Comparison of ENCODE assay signal across 37 cellular contexts in genomic region chr18:28526196-28526595, GRCh38.
"Had no signal": no experiment of that assay in that cellular context is flagged by ENCODE, and none has a peak within 500 bp of the region (broad histone marks: within the 10 kb centered on the region; RNA-seq: fewer than 3 reads in every experiment).

No MANE protein-coding gene starts in this region.

- H3K36me3 ChIP-seq: ascending aorta, brain microvascular endothelial cell, breast epithelium had no signal

- H3K4me3 Mint-ChIP-seq: activated B cell treated with CpG ODN at 0.5 μM for 24 hours; activated CD4-positive, alpha-beta memory T cell treated with anti-CD3 and anti-CD28 coated beads for 36 hours; activated CD4-positive, alpha-beta T cell treated with anti-CD3 and anti-CD28 coated beads, Interleukin-2, amount 10 ng/mL, durations not matched to agents 24 days and 14 days; activated CD8-positive, alpha-beta T cell treated with anti-CD3 and anti-CD28 coated beads for 36 hours; activated naive CD4-positive, alpha-beta T cell treated with anti-CD3 and anti-CD28 coated beads, Interleukin-2, amount 10 ng/mL, durations not matched to agents 7 days and 5 days; activated naive CD4-positive, alpha-beta T cell treated with anti-CD3 and anti-CD28 coated beads, Interleukin-2, amount 50 U/mL, for 24 hours; activated naive CD8-positive, alpha-beta T cell; activated naive CD8-positive, alpha-beta T cell treated with anti-CD3 and anti-CD28 coated beads, Interleukin-2, amount 10 ng/mL, durations not matched to agents 7 days and 5 days; activated naive CD8-positive, alpha-beta T cell treated with anti-CD3 and anti-CD28 coated beads, Interleukin-2, amount 50 U/mL, for 24 hours; activated T-cell treated with anti-CD3 and anti-CD28 coated beads, Interleukin-2, amount 50 U/mL, for 4 hours; activated T-cell treated with anti-CD3 and anti-CD28 coated beads, Interleukin-2, amount 50 U/mL, for 72 hours; activated T-helper 1 cell treated with anti-CD3 and anti-CD28 coated beads, Interleukin-12 subunit alpha, Interleukin-12 subunit beta, Interleukin-2, Interleukin-4 antibody, amounts not matched to agents 30 ng/mL and 10 ng/mL and 1 ng/mL, durations not matched to agents 14 hours and 24 hours and 36 hours; T-helper 1 cell treated with Interleukin-12 subunit alpha and Interleukin-12 subunit beta and Interleukin-4 antibody, amounts not matched to agents 30 μg/mL and 1 μg/mL, for 36 hours; T-helper 2 cell treated with Interferon-gamma antibody and Interleukin-4, amounts not matched to agents 5 μg/mL and 100 μg/mL, for 36 hours had no signal

- ATAC-seq: activated CD8-positive, alpha-beta T cell treated with anti-CD3 and anti-CD28 coated beads for 36 hours; activated naive CD8-positive, alpha-beta T cell treated with anti-CD3 and anti-CD28 coated beads, Interleukin-2, amount 50 U/mL, for 24 hours; activated T-cell treated with anti-CD3 and anti-CD28 coated beads, Interleukin-2, amount 50 U/mL, for 4 hours; activated T-cell treated with anti-CD3 and anti-CD28 coated beads, Interleukin-2, amount 50 U/mL, for 72 hours; body of pancreas had no signal

- H3K9me3 Mint-ChIP-seq: activated naive CD4-positive, alpha-beta T cell treated with anti-CD3 and anti-CD28 coated beads, Interleukin-2, amount 50 U/mL, for 24 hours; activated naive CD8-positive, alpha-beta T cell treated with anti-CD3 and anti-CD28 coated beads, Interleukin-2, amount 50 U/mL, for 24 hours had no signal

- H3K4me1 ChIP-seq: ascending aorta, body of pancreas, breast epithelium had no signal

- H3K27ac ChIP-seq: ascending aorta, body of pancreas, brain microvascular endothelial cell, breast epithelium, VCaP had no signal

- H3K27ac Mint-ChIP-seq: activated B cell treated with CpG ODN at 0.5 μM for 24 hours; activated CD4-positive, alpha-beta memory T cell treated with anti-CD3 and anti-CD28 coated beads for 36 hours; activated CD4-positive, alpha-beta T cell treated with anti-CD3 and anti-CD28 coated beads, Interleukin-2, amount 10 ng/mL, durations not matched to agents 24 days and 14 days; activated CD8-positive, alpha-beta T cell treated with anti-CD3 and anti-CD28 coated beads for 36 hours; activated naive CD4-positive, alpha-beta T cell treated with anti-CD3 and anti-CD28 coated beads, Interleukin-2, amount 10 ng/mL, durations not matched to agents 7 days and 5 days; activated naive CD4-positive, alpha-beta T cell treated with anti-CD3 and anti-CD28 coated beads, Interleukin-2, amount 50 U/mL, for 24 hours; activated naive CD8-positive, alpha-beta T cell; activated naive CD8-positive, alpha-beta T cell treated with anti-CD3 and anti-CD28 coated beads, Interleukin-2, amount 10 ng/mL, durations not matched to agents 7 days and 5 days; activated naive CD8-positive, alpha-beta T cell treated with anti-CD3 and anti-CD28 coated beads, Interleukin-2, amount 50 U/mL, for 24 hours; activated T-cell treated with anti-CD3 and anti-CD28 coated beads, Interleukin-2, amount 50 U/mL, for 72 hours; activated T-helper 1 cell treated with anti-CD3 and anti-CD28 coated beads, Interleukin-12 subunit alpha, Interleukin-12 subunit beta, Interleukin-2, Interleukin-4 antibody, amounts not matched to agents 30 ng/mL and 10 ng/mL and 1 ng/mL, durations not matched to agents 14 hours and 24 hours and 36 hours; activated T-helper 2 cell treated with anti-CD3 and anti-CD28 coated beads, Interferon-gamma antibody, Interleukin-2, Interleukin-4, amounts not matched to agents 10 μg/mL and 5 μg/mL and 100 μg/mL, durations not matched to agents 14 hours and 24 hours and 36 hours; T-helper 1 cell treated with Interleukin-12 subunit alpha and Interleukin-12 subunit beta and Interleukin-4 antibody, amounts not matched to agents 30 μg/mL and 1 μg/mL, for 36 hours; T-helper 2 cell treated with Interferon-gamma antibody and Interleukin-4, amounts not matched to agents 5 μg/mL and 100 μg/mL, for 36 hours had no signal

- H3K27me3 ChIP-seq: ascending aorta, body of pancreas, brain microvascular endothelial cell, breast epithelium had no signal

- H3K9me3 ChIP-seq: ascending aorta, body of pancreas, breast epithelium had no signal

- FAIRE-seq: TTC549 had no signal

- H3K36me3 Mint-ChIP-seq: activated CD4-positive, alpha-beta memory T cell treated with anti-CD3 and anti-CD28 coated beads for 36 hours; activated naive CD4-positive, alpha-beta T cell treated with anti-CD3 and anti-CD28 coated beads, Interleukin-2, amount 10 ng/mL, durations not matched to agents 7 days and 5 days; activated naive CD4-positive, alpha-beta T cell treated with anti-CD3 and anti-CD28 coated beads, Interleukin-2, amount 50 U/mL, for 24 hours; activated naive CD8-positive, alpha-beta T cell; activated naive CD8-positive, alpha-beta T cell treated with anti-CD3 and anti-CD28 coated beads, Interleukin-2, amount 10 ng/mL, durations not matched to agents 7 days and 5 days had no signal

- DNase-seq: activated B cell treated with CpG ODN at 0.5 μM for 24 hours; activated CD4-positive, alpha-beta memory T cell treated with anti-CD3 and anti-CD28 coated beads for 36 hours; activated CD4-positive, alpha-beta T cell treated with anti-CD3 and anti-CD28 coated beads for 4 hours; activated CD4-positive, alpha-beta T cell treated with anti-CD3 and anti-CD28 coated beads, Interleukin-2, amount 10 ng/mL, durations not matched to agents 24 days and 14 days; activated CD4-positive, alpha-beta T cell treated with anti-CD3 and anti-CD28 coated beads, Interleukin-2, amount 50 U/mL, for 1 hour; activated CD4-positive, alpha-beta T cell treated with anti-CD3 and anti-CD28 coated beads, Interleukin-2, amount 50 U/mL, for 4 hours; activated CD4-positive, CD25-positive, alpha-beta regulatory T cell treated with anti-CD3 and anti-CD28 coated beads, Interleukin-2, amount 50 U/mL, for 72 hours; activated CD8-positive, alpha-beta memory T cell treated with anti-CD3 and anti-CD28 coated beads, Interleukin-2, amount 50 U/mL, for 4 hours; activated CD8-positive, alpha-beta T cell treated with anti-CD3 and anti-CD28 coated beads for 36 hours; activated effector memory CD4-positive, alpha-beta T cell treated with Interleukin-2 at 50 U/mL for 16 hours; activated gamma-delta T cell; activated naive CD4-positive, alpha-beta T cell treated with anti-CD3 and anti-CD28 coated beads, Interleukin-2, amount 10 ng/mL, durations not matched to agents 7 days and 5 days; activated naive CD4-positive, alpha-beta T cell treated with Interleukin-2 at 50 U/mL for 16 hours; activated naive CD8-positive, alpha-beta T cell treated with anti-CD3 and anti-CD28 coated beads, Interleukin-2, amount 10 ng/mL, durations not matched to agents 7 days and 5 days; activated naive CD8-positive, alpha-beta T cell treated with anti-CD3 and anti-CD28 coated beads, Interleukin-2, amount 50 U/mL, for 24 hours; activated T-cell treated with anti-CD3 and anti-CD28 coated beads for 4 hours; activated T-cell treated with anti-CD3 and anti-CD28 coated beads, Interleukin-2, amount 50 U/mL, for 1 hour; activated T-cell treated with anti-CD3 and anti-CD28 coated beads, Interleukin-2, amount 50 U/mL, for 4 hours; activated T-cell treated with anti-CD3 and anti-CD28 coated beads, Interleukin-2, amount 50 U/mL, for 72 hours; amygdala; anterior cingulate cortex; body of pancreas; brain microvascular endothelial cell; central memory CD4-positive, alpha-beta T cell; T-helper 1 cell; T-helper 2 cell; T-helper 9 cell had no signal

- H3K4me3 ChIP-seq: ascending aorta, body of pancreas, breast epithelium had no signal

- H3K27me3 Mint-ChIP-seq: activated B cell treated with CpG ODN at 0.5 μM for 24 hours; activated CD4-positive, alpha-beta memory T cell treated with anti-CD3 and anti-CD28 coated beads for 36 hours; activated CD4-positive, alpha-beta T cell treated with anti-CD3 and anti-CD28 coated beads, Interleukin-2, amount 10 ng/mL, durations not matched to agents 24 days and 14 days; activated CD8-positive, alpha-beta T cell treated with anti-CD3 and anti-CD28 coated beads for 36 hours; activated naive CD4-positive, alpha-beta T cell treated with anti-CD3 and anti-CD28 coated beads, Interleukin-2, amount 10 ng/mL, durations not matched to agents 7 days and 5 days; activated naive CD4-positive, alpha-beta T cell treated with anti-CD3 and anti-CD28 coated beads, Interleukin-2, amount 50 U/mL, for 24 hours; activated naive CD8-positive, alpha-beta T cell; activated naive CD8-positive, alpha-beta T cell treated with anti-CD3 and anti-CD28 coated beads, Interleukin-2, amount 10 ng/mL, durations not matched to agents 7 days and 5 days; activated naive CD8-positive, alpha-beta T cell treated with anti-CD3 and anti-CD28 coated beads, Interleukin-2, amount 50 U/mL, for 24 hours had no signal

- H3K4me1 Mint-ChIP-seq: activated B cell treated with CpG ODN at 0.5 μM for 24 hours; activated CD4-positive, alpha-beta T cell treated with anti-CD3 and anti-CD28 coated beads, Interleukin-2, amount 10 ng/mL, durations not matched to agents 24 days and 14 days; activated naive CD4-positive, alpha-beta T cell treated with anti-CD3 and anti-CD28 coated beads, Interleukin-2, amount 10 ng/mL, durations not matched to agents 7 days and 5 days; activated naive CD4-positive, alpha-beta T cell treated with anti-CD3 and anti-CD28 coated beads, Interleukin-2, amount 50 U/mL, for 24 hours; activated naive CD8-positive, alpha-beta T cell treated with anti-CD3 and anti-CD28 coated beads, Interleukin-2, amount 10 ng/mL, durations not matched to agents 7 days and 5 days; activated naive CD8-positive, alpha-beta T cell treated with anti-CD3 and anti-CD28 coated beads, Interleukin-2, amount 50 U/mL, for 24 hours had no signal
